In the genomic region with DNA sequence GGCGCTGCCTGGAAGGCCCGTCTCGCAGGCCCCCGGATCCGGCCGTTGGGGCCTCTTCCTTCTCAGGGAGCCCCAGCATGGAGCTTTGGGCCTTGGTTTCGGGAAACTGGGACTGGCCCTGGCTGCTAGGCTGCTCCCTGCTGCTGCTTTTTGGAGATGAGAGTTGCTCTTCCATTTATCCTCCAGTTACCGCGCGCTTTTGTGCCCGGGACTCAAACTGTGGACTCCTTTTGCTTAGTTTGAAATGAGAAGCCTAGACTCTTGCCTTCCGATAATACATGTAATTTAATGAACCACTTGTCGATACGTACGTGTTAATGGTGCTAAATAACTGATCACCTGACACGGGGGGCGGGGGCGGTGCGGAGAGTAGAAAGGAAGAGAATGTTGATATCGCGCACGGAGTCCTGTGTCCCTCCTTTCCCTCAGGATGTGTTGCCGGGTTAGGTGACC, we compare ENCODE assay signal across 8 cellular contexts. TPM values are rescaled to one million over a fixed set of nuclear protein-coding genes. Genes with fewer than 3 reads are reported as not detected.
A peak's percentile ranks its signal among the peaks of the same experiment; 100 is the strongest.
DNase-seq lines count a peak whose midpoint lies in the region; ATAC-seq, FAIRE-seq and TF ChIP-seq lines count a peak whose summit lies in the region.

No MANE protein-coding gene starts in this region.

- H3K36me3 Mint-ChIP-seq in activated naive CD8-positive, alpha-beta T cell treated with anti-CD3 and anti-CD28 coated beads for 36 hours, result peaks cover 12% of the 10 kb centered on the region
- H3K36me3 Mint-ChIP-seq in progenitor cell of endocrine pancreas (ENCODE audit: insufficient read depth), result no peaks in the 10 kb centered on the region

- CTCF ChIA-PET in BJ (lab: Yijun Ruan, JAX), result no interaction called here

- TF ChIP-seq CTCF in BJ (IDR thresholded peaks at IDR 0.05; ENCODE audit: insufficient read depth, low read depth, low read length), result no peak
- TF ChIP-seq CTCF in progenitor cell of endocrine pancreas (IDR thresholded peaks at IDR 0.05; ENCODE audit: unreplicated experiment), result no peak

- H3K27me3 ChIP-seq in BJ (ENCODE audit: control insufficient read depth, insufficient read depth, low read length), result peaks cover 3% of the 10 kb centered on the region

- H3K9me3 Mint-ChIP-seq in activated naive CD8-positive, alpha-beta T cell treated with anti-CD3 and anti-CD28 coated beads for 36 hours, result no peaks in the 10 kb centered on the region
- no peaks in the 10 kb centered on the region for H3K9me3 Mint-ChIP-seq in progenitor cell of endocrine pancreas (ENCODE audit: low read depth)

- peak overlapping the region; percentile 92 for H3K4me3 ChIP-seq in BJ (ENCODE audit: low read depth, low read length)

- intact Hi-C loops in left cardiac atrium (cut with DNase I), result loop anchor here in 1 of 2 donors (10.0 kb wide), 1 partner anchor 62 kb away; a partner anchor contains a TSS

- H3K4me3 Mint-ChIP-seq in activated naive CD8-positive, alpha-beta T cell treated with anti-CD3 and anti-CD28 coated beads for 36 hours, result peak overlapping the region; percentile 92
- H3K4me3 Mint-ChIP-seq in progenitor cell of endocrine pancreas (ENCODE audit: low read depth), result peak overlapping the region; percentile 96

- no peak for DNase-seq in BJ (ENCODE audit: low read depth)
- DNase-seq in HuH-7 (ENCODE audit: low spot score), result peak; percentile 25
- peak; percentile 54 for DNase-seq in SHP77 (lab: John Stamatoyannopoulos, UW)
- peak; percentile 54 for DNase-seq in activated naive CD8-positive, alpha-beta T cell treated with anti-CD3 and anti-CD28 coated beads for 36 hours
- peak; percentile 56 for DNase-seq in left cardiac atrium
- DNase-seq in progenitor cell of endocrine pancreas (ENCODE audit: low spot score, unreplicated experiment), result peak; percentile 23
- DNase-seq in urothelium cell line (ENCODE audit: low spot score), result peak; percentile 41

- peak; percentile 72 for FAIRE-seq in urothelium cell line (lab: Jason Lieb, UNC)

- ATAC-seq in GM21360 (IDR thresholded peaks at IDR 0.05; ENCODE audit: unreplicated experiment) (peak; percentile 2), left cardiac atrium (peak; percentile 11 to 13)

- peak overlapping the region; percentile 94 for H3K27ac Mint-ChIP-seq in activated naive CD8-positive, alpha-beta T cell treated with anti-CD3 and anti-CD28 coated beads for 36 hours
- peak overlapping the region; percentile 100 for H3K27ac Mint-ChIP-seq in progenitor cell of endocrine pancreas

- H3K36me3 ChIP-seq in BJ (ENCODE audit: control insufficient read depth, insufficient read depth, low read length), result no peaks in the 10 kb centered on the region

- no peaks in the 10 kb centered on the region for H3K27me3 Mint-ChIP-seq in activated naive CD8-positive, alpha-beta T cell treated with anti-CD3 and anti-CD28 coated beads for 36 hours
- H3K27me3 Mint-ChIP-seq in progenitor cell of endocrine pancreas, result no peaks in the 10 kb centered on the region

- POLR2A ChIA-PET in BJ (lab: Charles Lee), result no interaction called here

- peaks cover 43% of the 10 kb centered on the region for H3K4me1 Mint-ChIP-seq in activated naive CD8-positive, alpha-beta T cell treated with anti-CD3 and anti-CD28 coated beads for 36 hours
- H3K4me1 Mint-ChIP-seq in progenitor cell of endocrine pancreas (ENCODE audit: low read depth), result peaks cover 37% of the 10 kb centered on the region

RNA-seq across cellular contexts. Expression of a gene that starts 0.9 kb away (rescaled TPM):
- polyA plus RNA-seq in BJ (2011; rRNA removed), result 7.4 and 15.6 TPM in 2 replicates
- 11.1 and 13.3 TPM in 2 replicates for polyA minus RNA-seq in BJ (2011; rRNA and poly(A)+ RNA removed)
- total RNA-seq in activated naive CD8-positive, alpha-beta T cell treated with anti-CD3 and anti-CD28 coated beads for 36 hours, result 10 to 100 TPM; 46.2 to 48.5 TPM
- total RNA-seq in left cardiac atrium, result 10 to 100 TPM; 30.8 to 35.3 TPM
- total RNA-seq in progenitor cell of endocrine pancreas, result 61.6 and 64.1 TPM in 2 replicates
